10 cellular contexts compared by ENCODE assay signal in genomic region chr1:226660410-226661182, GRCh38.
DNase-seq lines count a peak whose midpoint lies in the region; ATAC-seq and TF ChIP-seq lines count a peak whose summit lies in the region.
"Had no signal": no experiment of that assay in that cellular context is flagged by ENCODE, and none has a peak within 500 bp of the region (broad histone marks: within the 10 kb centered on the region; RNA-seq: fewer than 3 reads in every experiment).

No MANE protein-coding gene starts in this region.

- no peak overlapping the region for H2AFZ ChIP-seq in Loucy (ENCODE audit: low read length)

- peaks cover 0 to 89% (median 46%) of the 10 kb centered on the region in 4 donors for H3K4me1 Mint-ChIP-seq in CD4-positive, CD25-positive, alpha-beta regulatory T cell
- peaks cover 0 to 54% (median 0%) of the 10 kb centered on the region in 4 donors for H3K4me1 Mint-ChIP-seq in naive thymus-derived CD8-positive, alpha-beta T cell

- intact Hi-C loops in transverse colon (cut with DNase I; ENCODE audit: low total_unique reads): no loop called here

- H3K36me3 ChIP-seq in CD4-positive, CD25-positive, alpha-beta regulatory T cell (ENCODE audit: control insufficient read depth, insufficient read depth, low read length): peaks cover 5% of the 10 kb centered on the region
- H3K36me3 ChIP-seq in Loucy (ENCODE audit: insufficient read depth, low read length) (no peaks in the 10 kb centered on the region; the same call in 1 of the 2 replicates), transverse colon (no peaks in the 10 kb centered on the region)
- H3K36me3 ChIP-seq: HAP-1 had no signal

- H3F3A ChIP-seq in Loucy (ENCODE audit: low read depth): 0 out of 2 replicates have a peak, but pooled peaks cover 3% of the 10 kb centered on the region

- no peaks in the 10 kb centered on the region for H3K9me3 Mint-ChIP-seq in CD4-positive, CD25-positive, alpha-beta regulatory T cell
- no peaks in the 10 kb centered on the region for H3K9me3 Mint-ChIP-seq in naive thymus-derived CD8-positive, alpha-beta T cell

- peak overlapping the region; percentile 53 for H3K4me2 ChIP-seq in Loucy (ENCODE audit: low read depth, low read length, poor library complexity, severe bottlenecking)

- WGBS in transverse colon (ENCODE audit: low coverage in 1 of 2), 2 donors: 52 to 68% methylated on average over 4 to 17 of the region's 17 CpGs

- no peak overlapping the region for H3K4me3 ChIP-seq in CD4-positive, CD25-positive, alpha-beta regulatory T cell (ENCODE audit: low read depth, low read length)
- peak overlapping the region; percentile 9 for H3K4me3 ChIP-seq in Loucy (ENCODE audit: low read length, poor library complexity, severe bottlenecking)
- no peak overlapping the region for H3K4me3 ChIP-seq in coronary artery
- no peak overlapping the region for H3K4me3 ChIP-seq in transverse colon
- H3K4me3 ChIP-seq: HAP-1 had no signal

- TF ChIP-seq EP300 in transverse colon (IDR thresholded peaks at IDR 0.05; ENCODE audit: low read depth): no peak

- H3K9me3 ChIP-seq in CD4-positive, CD25-positive, alpha-beta regulatory T cell (ENCODE audit: control insufficient read depth in 2 of 2, low read length in 2 of 2): no peaks in the 10 kb centered on the region
- H3K9me3 ChIP-seq in Loucy (ENCODE audit: insufficient read depth, low read depth, low read length) (no peaks in the 10 kb centered on the region), transverse colon (no peaks in the 10 kb centered on the region)
- H3K9me3 ChIP-seq: HAP-1 had no signal

- H3K9ac ChIP-seq in Loucy (ENCODE audit: low read depth, low read length, poor library complexity, severe bottlenecking): peak overlapping the region; percentile 67

- H3K79me2 ChIP-seq in Loucy (ENCODE audit: insufficient read depth, low read length): peaks cover 44% of the 10 kb centered on the region

- no peak overlapping the region for H3K27ac ChIP-seq in CD4-positive, CD25-positive, alpha-beta regulatory T cell (ENCODE audit: insufficient read depth, low read length, poor library complexity, severe bottlenecking)
- H3K27ac ChIP-seq in coronary artery: peak overlapping the region; percentile 91
- no peak overlapping the region for H3K27ac ChIP-seq in transverse colon

- TF ChIP-seq POLR2A in transverse colon (IDR thresholded peaks at IDR 0.05) (no peak), GM18505 (IDR thresholded peaks at IDR 0.05; ENCODE audit: borderline replicate concordance, extremely low read depth, insufficient read depth, insufficient read length) (no peak)

- no peaks in the 10 kb centered on the region for H3K9me2 ChIP-seq in Loucy (replicated peaks; ENCODE audit: low read depth, low read length)

- in situ Hi-C loops in transverse colon (cut with MboI; ENCODE audit: low pct_ligation_motif_present in 1 of 4, low pct_unique_long_range_greater_than_20kb in 1 of 4, low sequenced_read_pairs in 3 of 4): no loop called here

- DNase-seq in CD4-positive, CD25-positive, alpha-beta regulatory T cell: peak in 1 of 3 donors; percentile 51
- DNase-seq in coronary artery (ENCODE audit: low spot score) (no peak), transverse colon (no peak), kidney tubule cell (ENCODE audit: low spot score) (no peak), GM20000 (ENCODE audit: low spot score) (no peak)
- peak in 1 of 10 donors; percentile 32 for DNase-seq in naive thymus-derived CD8-positive, alpha-beta T cell
- DNase-seq: SIG-M5 had no signal

- H3K27me3 Mint-ChIP-seq in CD4-positive, CD25-positive, alpha-beta regulatory T cell: no peaks in the 10 kb centered on the region
- H3K27me3 Mint-ChIP-seq in naive thymus-derived CD8-positive, alpha-beta T cell: no peaks in the 10 kb centered on the region

- peaks cover 1% of the 10 kb centered on the region for H3K4me1 ChIP-seq in CD4-positive, CD25-positive, alpha-beta regulatory T cell (ENCODE audit: control insufficient read depth, insufficient read depth, low read length, poor library complexity, severe bottlenecking)
- H3K4me1 ChIP-seq in Loucy (ENCODE audit: insufficient read depth, low read length, poor library complexity, severe bottlenecking) (peaks cover 70% of the 10 kb centered on the region), transverse colon (peaks cover 54 to 97% (median 72%) of the 10 kb centered on the region in 4 donors)

- no peak for ATAC-seq in CD4-positive, CD25-positive, alpha-beta regulatory T cell (ENCODE audit: low read depth in 2 of 2)
- no peak for ATAC-seq in naive thymus-derived CD8-positive, alpha-beta T cell
- ATAC-seq in GM18505 (IDR thresholded peaks at IDR 0.05; ENCODE audit: unreplicated experiment): no peak

- H3K36me3 Mint-ChIP-seq in CD4-positive, CD25-positive, alpha-beta regulatory T cell: peaks cover 18% of the 10 kb centered on the region
- H3K36me3 Mint-ChIP-seq in naive thymus-derived CD8-positive, alpha-beta T cell: peaks cover 0 to 40% (median 3%) of the 10 kb centered on the region in 3 donors

- peak overlapping the region; percentile 66 to 87 (median 74) for H3K4me3 Mint-ChIP-seq in CD4-positive, CD25-positive, alpha-beta regulatory T cell
- peak overlapping the region in 9 of 10 donors; percentile 49 to 91 (median 81) for H3K4me3 Mint-ChIP-seq in naive thymus-derived CD8-positive, alpha-beta T cell

- no peak for TF ChIP-seq CTCF in Loucy (conservative IDR thresholded peaks at IDR 0.05; ENCODE audit: low read length)
- no peak for TF ChIP-seq CTCF in coronary artery (IDR thresholded peaks at IDR 0.05)
- TF ChIP-seq CTCF in transverse colon (IDR thresholded peaks at IDR 0.05): no peak
- TF ChIP-seq CTCF in GM20000 (IDR thresholded peaks at IDR 0.05; ENCODE audit: extremely low read depth, missing control alignments): no peak

- POLR2A ChIA-PET in naive thymus-derived CD8-positive, alpha-beta T cell (lab: Charles Lee): interaction anchor here (0.5 to 33.5 kb wide), 11 partner anchors 7 to 78 kb away, joined by 3 to 613 read pairs (median 4); partner anchors contain the start of gene ITPKB

- peak overlapping the region in 2 of 3 donors; percentile 97 to 98 for H3K27ac Mint-ChIP-seq in CD4-positive, CD25-positive, alpha-beta regulatory T cell
- peak overlapping the region in 1 of 10 donors; percentile 97 for H3K27ac Mint-ChIP-seq in naive thymus-derived CD8-positive, alpha-beta T cell

- peaks cover 14% of the 10 kb centered on the region for H4K20me1 ChIP-seq in Loucy (ENCODE audit: insufficient read depth, low read length, poor library complexity, severe bottlenecking)

- no peaks in the 10 kb centered on the region for H3K27me3 ChIP-seq in CD4-positive, CD25-positive, alpha-beta regulatory T cell (ENCODE audit: control insufficient read depth, insufficient read depth, low read length)
- H3K27me3 ChIP-seq in Loucy (ENCODE audit: insufficient read depth, low read length, poor library complexity, severe bottlenecking) (no peaks in the 10 kb centered on the region), transverse colon (no peaks in the 10 kb centered on the region)

Comparison
In these comparisons a context has a peak if more than half of its experiments do, and no peak if none do; other contexts are left out.
1. H3K27ac ChIP-seq: peak in coronary artery (2 of 2); none in CD4-positive, CD25-positive, alpha-beta regulatory T cell (single experiment) and transverse colon (0 of 4).